Comparison of ENCODE assay signal across 14 cellular contexts in genomic region chr19:47726467-47726866, GRCh38. TPM values are rescaled to one million over a fixed set of nuclear protein-coding genes. Genes with fewer than 3 reads are reported as not detected.
DNase-seq lines count a peak whose midpoint lies in the region; ATAC-seq and TF ChIP-seq lines count a peak whose summit lies in the region.
"Had no signal": no experiment of that assay in that cellular context is flagged by ENCODE, and none has a peak within 500 bp of the region (broad histone marks: within the 10 kb centered on the region; RNA-seq: fewer than 3 reads in every experiment).

No MANE protein-coding gene starts in this region.

- no peaks in the 10 kb centered on the region for H3K79me1 ChIP-seq in trophoblast cell (ENCODE audit: low read length)

- H3K4me1 Mint-ChIP-seq in type B pancreatic cell (ENCODE audit: unreplicated experiment), result peaks cover 11% of the 10 kb centered on the region

- H3K9me3 Mint-ChIP-seq in type B pancreatic cell, result no peaks in the 10 kb centered on the region
- H3K9me3 Mint-ChIP-seq: activated T-cell treated with anti-CD3 and anti-CD28 coated beads, Interleukin-2, amount 50 U/mL, for 4 hours; central memory CD8-positive, alpha-beta T cell had no signal

- TF ChIP-seq CTCF in breast epithelium (IDR thresholded peaks at IDR 0.05), result no peak
- TF ChIP-seq CTCF in type B pancreatic cell (conservative IDR thresholded peaks at IDR 0.05), result no peak

- H3K27ac Mint-ChIP-seq in type B pancreatic cell, result no peak overlapping the region

- H3K27ac ChIP-seq in breast epithelium, result peak overlapping the region; percentile 56 to 95
- H3K27ac ChIP-seq in trophoblast cell (ENCODE audit: low read depth, low read length), result no peak overlapping the region

- H2BK120ac ChIP-seq in trophoblast cell (ENCODE audit: insufficient read depth, low read length, poor library complexity), result no peak overlapping the region

- intact Hi-C loops in breast epithelium (cut with DNase I; ENCODE audit: low total_unique reads), result no loop called here

- H3K36me3 ChIP-seq in MG63, result peaks cover 77% of the 10 kb centered on the region
- no peaks in the 10 kb centered on the region for H3K36me3 ChIP-seq in breast epithelium
- peaks cover 7 to 9% of the 10 kb centered on the region in 2 experiments for H3K36me3 ChIP-seq in trophoblast cell (ENCODE audit: control insufficient read depth in 1 of 2, insufficient read depth in 2 of 2, low read length in 2 of 2)

- H3K4me3 Mint-ChIP-seq in type B pancreatic cell, result no peak overlapping the region
- H3K4me3 Mint-ChIP-seq: activated T-cell treated with anti-CD3 and anti-CD28 coated beads, Interleukin-2, amount 50 U/mL, for 4 hours; central memory CD8-positive, alpha-beta T cell had no signal

- no peak overlapping the region for H4K8ac ChIP-seq in trophoblast cell (ENCODE audit: low read depth, low read length)

- H3K27me3 Mint-ChIP-seq in type B pancreatic cell, result peaks cover 24% of the 10 kb centered on the region

- in situ Hi-C loops in ACHN (cut with HindIII; ENCODE audit: low pct_ligation_motif_present, low pct_unique_long_range_greater_than_20kb, low sequenced_read_pairs), result no loop called here

- H3K4me1 ChIP-seq in breast epithelium (peaks cover 9 to 13% of the 10 kb centered on the region in 2 donors), trophoblast cell (ENCODE audit: control insufficient read depth in 1 of 2, insufficient read depth in 2 of 2, low read length in 2 of 2) (peaks cover 10 to 28% of the 10 kb centered on the region in 2 experiments)

- H2AFZ ChIP-seq in trophoblast cell (ENCODE audit: insufficient read depth, low read length, poor library complexity), result no peak overlapping the region

- H3K9me3 ChIP-seq in MG63 (no peaks in the 10 kb centered on the region), breast epithelium (no peaks in the 10 kb centered on the region), trophoblast cell (ENCODE audit: insufficient read depth, low read depth, low read length) (no peaks in the 10 kb centered on the region)
- H3K9me3 ChIP-seq: thyroid gland had no signal

- H4K12ac ChIP-seq in trophoblast cell (ENCODE audit: low read depth, low read length), result no peak overlapping the region

- no peak overlapping the region for H2AK5ac ChIP-seq in trophoblast cell (ENCODE audit: low read length)

- no peak overlapping the region for H4K91ac ChIP-seq in trophoblast cell (ENCODE audit: low read depth, low read length)

- H2BK5ac ChIP-seq in trophoblast cell (ENCODE audit: low read depth, low read length, poor library complexity), result no peak overlapping the region

- WGBS in trophoblast cell (ENCODE audit: extremely low coverage, insufficient coverage, insufficient read length), result 63% methylated on average over 1 of the region's 4 CpGs

- H3K4me2 ChIP-seq in trophoblast cell (ENCODE audit: low read length), result no peak overlapping the region

- no peak overlapping the region for H3K9ac ChIP-seq in trophoblast cell (ENCODE audit: low read length)

- no peak for TF ChIP-seq POLR2A in breast epithelium (IDR thresholded peaks at IDR 0.05)

- H3K4me3 ChIP-seq in MG63 (no peak overlapping the region), breast epithelium (no peak overlapping the region), trophoblast cell (ENCODE audit: low read depth, low read length) (no peak overlapping the region)
- H3K4me3 ChIP-seq: thyroid gland had no signal

- no peak overlapping the region for H3K14ac ChIP-seq in trophoblast cell (ENCODE audit: low read length)

- no peaks in the 10 kb centered on the region for H3K36me3 Mint-ChIP-seq in type B pancreatic cell

- no peak for ATAC-seq in HG03432 (IDR thresholded peaks at IDR 0.05; ENCODE audit: unreplicated experiment)
- ATAC-seq: activated T-cell treated with anti-CD3 and anti-CD28 coated beads, Interleukin-2, amount 50 U/mL, for 4 hours had no signal

- H3K79me2 ChIP-seq in trophoblast cell (ENCODE audit: control insufficient read depth, insufficient read depth, low read length, poor library complexity), result no peaks in the 10 kb centered on the region

- no peak overlapping the region for H3K23ac ChIP-seq in trophoblast cell (ENCODE audit: low read length)

- H3K27me3 ChIP-seq in MG63 (no peaks in the 10 kb centered on the region), breast epithelium (no peaks in the 10 kb centered on the region), trophoblast cell (ENCODE audit: insufficient read depth, low read length) (no peaks in the 10 kb centered on the region)
- H3K27me3 ChIP-seq: thyroid gland had no signal

- no peak overlapping the region for H3K18ac ChIP-seq in trophoblast cell (ENCODE audit: low read length)

- H3K4ac ChIP-seq in trophoblast cell (ENCODE audit: low read depth, low read length), result no peak overlapping the region

- DNase-seq in ACHN (peak; percentile 34), MG63 (peak; percentile 38), breast epithelium (ENCODE audit: low spot score in 2 of 2) (no peak), myocyte (ENCODE audit: low read depth) (peak; percentile 69), type B pancreatic cell (ENCODE audit: extremely low spot score, unreplicated experiment) (no peak), NCI-H2081 treated with DMSO at 0.1 percent for 48 hours (lab: John Stamatoyannopoulos, UW) (no peak), trophoblast cell (no peak)
- DNase-seq: activated T-cell treated with anti-CD3 and anti-CD28 coated beads, Interleukin-2, amount 50 U/mL, for 4 hours; NCI-H524 treated with DMSO at 0.1 percent for 48 hours; stimulated activated CD4-positive, alpha-beta T cell treated with anti-CD3 and anti-CD28 coated beads, Interleukin-2, amount 100 ng/mL, for 24 hours had no signal

- no peak overlapping the region for H2BK12ac ChIP-seq in trophoblast cell (ENCODE audit: low read length)

RNA-seq across cellular contexts. Expression of gene EHD2, which starts 13.2 kb away (rescaled TPM):
- 15.7 and 25.4 TPM in 2 replicates for total RNA-seq in MG63 (2014; rRNA removed; shearing (Covaris generic); ENCODE audit: low replicate concordance)
- total RNA-seq in breast epithelium (100 to 1,000 TPM in 1 of 3 donors, 10 to 100 TPM in 2; 38.8 to 121 (median 67.2) TPM), myocyte (97.9 and 124 TPM in 2 replicates), type B pancreatic cell (ENCODE audit: low replicate concordance) (10.3 and 21.0 TPM in 2 replicates)
- 275 TPM for polyA plus RNA-seq in myocyte (2012)
- polyA plus RNA-seq in trophoblast cell (2013), result 47.6 and 50.3 TPM in 2 replicates
- polyA plus RNA-seq: neural cell had no signal

RNA-seq across cellular contexts. Expression of gene NOP53, which starts 18.9 kb away (rescaled TPM):
- total RNA-seq in MG63 (2014; rRNA removed; shearing (Covaris generic); ENCODE audit: low replicate concordance), result 428 and 543 TPM in 2 replicates
- 100 to 1,000 TPM; 391 to 498 (median 457) TPM for total RNA-seq in breast epithelium
- total RNA-seq in myocyte, result 101 and 106 TPM in 2 replicates
- 164 TPM for polyA plus RNA-seq in myocyte (2012)
- 274 and 291 TPM in 2 replicates for total RNA-seq in type B pancreatic cell (ENCODE audit: low replicate concordance)
- polyA plus RNA-seq in trophoblast cell (2013), result 244 and 253 TPM in 2 replicates

RNA-seq across cellular contexts. Expression of gene SELENOW, which starts 52.0 kb away (rescaled TPM):
- 79.0 and 246 TPM in 2 replicates for total RNA-seq in MG63 (2014; rRNA removed; shearing (Covaris generic); ENCODE audit: low replicate concordance)
- total RNA-seq in breast epithelium (100 to 1,000 TPM; 297 to 525 (median 450) TPM), myocyte (2,157 and 3,026 TPM in 2 replicates), type B pancreatic cell (ENCODE audit: low replicate concordance) (109 and 117 TPM in 2 replicates)
- polyA plus RNA-seq in myocyte (2012), result 740 TPM
- polyA plus RNA-seq in trophoblast cell (2013), result 469 and 476 TPM in 2 replicates

Comparison
In these comparisons a context has a peak if more than half of its experiments do, and no peak if none do; other contexts are left out.
1. DNase-seq: peak in ACHN (single experiment), MG63 (single experiment) and myocyte (single experiment); none in breast epithelium (0 of 2), type B pancreatic cell (single experiment), NCI-H2081 treated with DMSO at 0.1 percent for 48 hours (single experiment) and trophoblast cell (0 of 2).